ENCODE assay signal across 9 cellular contexts in the genomic region with DNA sequence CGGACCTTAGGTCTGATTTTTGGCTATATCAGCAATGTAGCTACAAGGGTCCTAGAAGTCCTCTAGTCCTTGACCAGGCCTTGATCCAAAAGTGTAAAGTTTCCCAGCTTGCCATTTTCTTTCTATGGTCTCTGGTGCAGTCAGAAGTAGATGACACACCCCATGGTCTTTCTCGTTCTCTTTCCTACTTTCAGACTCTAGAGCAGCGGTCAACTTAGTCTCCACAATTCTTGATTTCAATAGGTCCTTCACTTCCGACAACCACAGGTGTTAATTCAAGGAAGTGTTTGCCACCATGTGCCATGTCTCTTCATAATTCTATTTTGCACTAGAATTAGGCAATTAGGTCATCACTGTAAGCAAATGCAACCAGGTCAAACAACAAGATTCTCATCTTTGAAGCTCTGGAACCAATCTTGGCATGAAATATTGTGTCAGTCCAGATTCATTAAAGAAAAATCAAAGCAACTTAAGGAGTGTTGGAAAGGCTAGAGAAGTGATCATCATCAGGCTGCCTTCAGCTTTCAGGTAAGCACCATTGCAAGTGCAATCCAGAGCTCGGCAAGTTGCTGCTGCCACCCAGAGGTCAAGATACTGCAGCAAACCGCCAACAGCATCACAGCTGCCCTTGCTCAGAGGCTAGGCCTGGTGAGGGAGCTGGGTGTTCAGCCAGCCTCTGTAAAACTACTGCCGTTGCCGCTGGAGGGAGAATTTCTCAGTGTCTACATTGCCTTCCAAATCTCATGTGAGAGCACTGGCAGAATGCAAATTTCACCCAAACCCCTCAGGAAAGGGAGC. TPM values are rescaled to one million over a fixed set of nuclear protein-coding genes. Genes with fewer than 3 reads are reported as not detected.
DNase-seq lines count a peak whose midpoint lies in the region; ATAC-seq, FAIRE-seq and TF ChIP-seq lines count a peak whose summit lies in the region.
"Had no signal": no experiment of that assay in that cellular context is flagged by ENCODE, and none has a peak within 500 bp of the region (broad histone marks: within the 10 kb centered on the region; RNA-seq: fewer than 3 reads in every experiment).

No MANE protein-coding gene starts in this region.

- H3K27me3 ChIP-seq in astrocyte (ENCODE audit: insufficient read depth, low read length): no peaks in the 10 kb centered on the region

- no peaks in the 10 kb centered on the region for H4K20me1 ChIP-seq in astrocyte (ENCODE audit: insufficient read depth, low read length)

- peaks cover 0 to 9% of the 10 kb centered on the region in 2 donors for H3K36me3 Mint-ChIP-seq in CD14-positive monocyte
- no peaks in the 10 kb centered on the region for H3K36me3 Mint-ChIP-seq in astrocyte (ENCODE audit: low read depth, unreplicated experiment)

- H3K27ac Mint-ChIP-seq in CD14-positive monocyte (no peak overlapping the region), astrocyte (ENCODE audit: unreplicated experiment) (no peak overlapping the region)
- no peak overlapping the region for H3K27ac Mint-ChIP-seq in stimulated activated naive CD8-positive, alpha-beta T cell treated with anti-CD3 and anti-CD28 coated beads, Interleukin-15, amount 100 ng/mL, for 72 hours

- H3K9ac ChIP-seq in astrocyte (ENCODE audit: low read length): no peak overlapping the region

- H3K4me1 Mint-ChIP-seq in CD14-positive monocyte: peaks cover 13% of the 10 kb centered on the region
- H3K4me1 Mint-ChIP-seq in astrocyte (ENCODE audit: low read depth, unreplicated experiment): no peaks in the 10 kb centered on the region
- no peaks in the 10 kb centered on the region for H3K4me1 Mint-ChIP-seq in stimulated activated naive CD8-positive, alpha-beta T cell treated with anti-CD3 and anti-CD28 coated beads, Interleukin-15, amount 100 ng/mL, for 72 hours

- DNase-seq in CD14-positive monocyte (ENCODE audit: low spot score) (peak; percentile 51), NCI-H748 treated with DMSO at 0.1 percent for 48 hours (lab: John Stamatoyannopoulos, UW) (peak; percentile 5), astrocyte (ENCODE audit: low read depth) (peak; percentile 20), iPS DF 19.7 (ENCODE audit: low read depth, low spot score) (peak; percentile 54), NCI-H1048 (lab: John Stamatoyannopoulos, UW) (no peak)
- DNase-seq in stimulated activated naive CD8-positive, alpha-beta T cell treated with anti-CD3 and anti-CD28 coated beads, Interleukin-15, amount 100 ng/mL, for 72 hours: peak; percentile 4 to 12

- peak; percentile 78 for ATAC-seq in GM18508 (IDR thresholded peaks at IDR 0.05; ENCODE audit: insufficient read depth, unreplicated experiment)
- ATAC-seq in HG02885 (IDR thresholded peaks at IDR 0.05; ENCODE audit: poor library complexity, unreplicated experiment): peak; percentile 98
- ATAC-seq in stimulated activated naive CD8-positive, alpha-beta T cell treated with anti-CD3 and anti-CD28 coated beads, Interleukin-15, amount 100 ng/mL, for 72 hours: peak; percentile 74

- H3K36me3 ChIP-seq in astrocyte (ENCODE audit: insufficient read depth, low read length): no peaks in the 10 kb centered on the region

- H3K4me2 ChIP-seq in astrocyte (ENCODE audit: low read length): no peak overlapping the region

- intact Hi-C loops in CD14-positive monocyte (cut with micrococcal nuclease): no loop called here

- H3K27me3 Mint-ChIP-seq in CD14-positive monocyte (ENCODE audit: low read depth in 3 of 3): peaks cover 15 to 20% (median 19%) of the 10 kb centered on the region in 3 donors
- peaks cover 6% of the 10 kb centered on the region for H3K27me3 Mint-ChIP-seq in astrocyte (ENCODE audit: low read depth, unreplicated experiment)
- H3K27me3 Mint-ChIP-seq in stimulated activated naive CD8-positive, alpha-beta T cell treated with anti-CD3 and anti-CD28 coated beads, Interleukin-15, amount 100 ng/mL, for 72 hours: peaks cover 28% of the 10 kb centered on the region

- H3K4me3 ChIP-seq in astrocyte (ENCODE audit: insufficient read depth, low read depth, low read length): no peak overlapping the region

- H3K27ac ChIP-seq in astrocyte (ENCODE audit: low read depth, low read length): no peak overlapping the region

- H3K4me1 ChIP-seq in astrocyte (ENCODE audit: insufficient read depth, low read length): no peaks in the 10 kb centered on the region

- no peaks in the 10 kb centered on the region for H3K9me3 ChIP-seq in astrocyte (ENCODE audit: insufficient read depth, low read depth, low read length)

- H3K4me3 Mint-ChIP-seq in CD14-positive monocyte (no peak overlapping the region), astrocyte (ENCODE audit: unreplicated experiment) (no peak overlapping the region)
- no peak overlapping the region for H3K4me3 Mint-ChIP-seq in stimulated activated naive CD8-positive, alpha-beta T cell treated with anti-CD3 and anti-CD28 coated beads, Interleukin-15, amount 100 ng/mL, for 72 hours

- no peak for FAIRE-seq in astrocyte (lab: Jason Lieb, UNC)

- no peak overlapping the region for H2AFZ ChIP-seq in astrocyte (ENCODE audit: low read depth, low read length)

- H3K9me3 Mint-ChIP-seq in CD14-positive monocyte (peaks cover 0 to 5% (median 0%) of the 10 kb centered on the region in 7 donors), astrocyte (ENCODE audit: unreplicated experiment) (no peaks in the 10 kb centered on the region)
- H3K9me3 Mint-ChIP-seq in stimulated activated naive CD8-positive, alpha-beta T cell treated with anti-CD3 and anti-CD28 coated beads, Interleukin-15, amount 100 ng/mL, for 72 hours: no peaks in the 10 kb centered on the region

- H3K79me2 ChIP-seq in astrocyte (ENCODE audit: insufficient read depth, low read length): no peaks in the 10 kb centered on the region

- TF ChIP-seq CTCF in CD14-positive monocyte (IDR thresholded peaks at IDR 0.05): peak; percentile 56
- TF ChIP-seq CTCF in astrocyte (IDR thresholded peaks at IDR 0.05; ENCODE audit: insufficient read depth, low read depth, low read length): peak; percentile 20

RNA-seq across cellular contexts. Expression of a gene that starts 5.6 kb away (rescaled TPM):
- 1 to 10 TPM; 3.7 to 8.1 TPM for polyA plus RNA-seq in CD14-positive monocyte
- total RNA-seq in astrocyte: 64.0 and 66.5 TPM in 2 replicates

RNA-seq across cellular contexts. Expression of a gene that starts 54.9 kb away (rescaled TPM):
- polyA plus RNA-seq in CD14-positive monocyte: not detected
- 0.61 and 1.0 TPM in 2 replicates for total RNA-seq in astrocyte
- total RNA-seq: T-helper 2 cell treated with Interferon-gamma antibody and Interleukin-4, amounts not matched to agents 100 ng/mL and 5 ng/mL, for 36 hours had no signal
